17 cellular contexts compared by ENCODE assay signal in the genomic region with DNA sequence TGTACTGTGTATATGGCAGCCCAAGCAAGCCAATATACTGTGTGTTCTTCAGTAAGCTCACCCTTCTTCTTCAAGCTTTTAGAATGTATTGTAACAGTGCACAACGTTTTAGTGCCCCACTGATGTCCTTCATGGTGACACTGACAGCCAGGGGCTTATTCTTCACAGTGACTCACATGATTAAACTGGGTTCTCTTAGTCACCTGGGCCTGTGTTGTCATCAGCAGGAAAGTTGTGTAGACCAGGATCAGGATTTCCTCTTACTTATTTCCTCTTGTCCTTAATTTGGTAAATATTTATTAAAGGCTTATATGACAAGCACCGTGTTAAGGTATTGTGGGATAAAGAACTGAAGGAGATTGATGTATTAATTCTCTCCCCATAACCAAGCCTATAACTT.
DNase-seq lines count a peak whose midpoint lies in the region; ATAC-seq lines count a peak whose summit lies in the region.
"Had no signal": no experiment of that assay in that cellular context is flagged by ENCODE, and none has a peak within 500 bp of the region (broad histone marks: within the 10 kb centered on the region; RNA-seq: fewer than 3 reads in every experiment).

No MANE protein-coding gene starts in this region.

- no peak overlapping the region for H3K27ac Mint-ChIP-seq in activated T-cell treated with anti-CD3 and anti-CD28 coated beads, Interleukin-2, amount 50 U/mL, for 72 hours

- no peaks in the 10 kb centered on the region for H3K4me1 Mint-ChIP-seq in activated T-cell treated with anti-CD3 and anti-CD28 coated beads, Interleukin-2, amount 50 U/mL, for 72 hours (ENCODE audit: low read depth)

- ATAC-seq in esophagus mucosa (peak; percentile 65), GM21360 (IDR thresholded peaks at IDR 0.05; ENCODE audit: unreplicated experiment) (no peak)
- ATAC-seq in activated T-cell treated with anti-CD3 and anti-CD28 coated beads, Interleukin-2, amount 50 U/mL, for 72 hours (replicated peaks in 1 of 2) = no peak

- no peaks in the 10 kb centered on the region for H3K9me3 Mint-ChIP-seq in activated T-cell treated with anti-CD3 and anti-CD28 coated beads, Interleukin-2, amount 50 U/mL, for 72 hours

- peak; percentile 80 for DNase-seq in DMS53 (lab: John Stamatoyannopoulos, UW)
- peak; percentile 25 for DNase-seq in M059J (ENCODE audit: low read depth)
- DNase-seq in activated T-cell treated with anti-CD3 and anti-CD28 coated beads, Interleukin-2, amount 50 U/mL, for 72 hours = no peak
- DNase-seq in NK-92 treated with Interleukin-12 subunit alpha and Interleukin-12 subunit beta, amount 100 ng/mL, for 24 hours (lab: John Stamatoyannopoulos, UW) = no peak
- DNase-seq in activated CD4-positive, alpha-beta T cell treated with anti-CD3 and anti-CD28 coated beads, Interleukin-2, amount 50 U/mL, for 4 hours = no peak
- DNase-seq: ACHN, C1 segment of cervical spinal cord, H7, KG1, NCI-H1105, NCI-H146, NCI-H2081, NCI-H2171 treated with DMSO at 0.1 percent for 48 hours, NCI-H524 treated with DMSO at 0.1 percent for 48 hours, SJCRH30 had no signal

- H3K4me3 Mint-ChIP-seq in activated T-cell treated with anti-CD3 and anti-CD28 coated beads, Interleukin-2, amount 50 U/mL, for 72 hours = no peak overlapping the region

- peaks cover 16% of the 10 kb centered on the region for H3K27me3 Mint-ChIP-seq in activated T-cell treated with anti-CD3 and anti-CD28 coated beads, Interleukin-2, amount 50 U/mL, for 72 hours (ENCODE audit: low read depth)

- H3K36me3 Mint-ChIP-seq in activated T-cell treated with anti-CD3 and anti-CD28 coated beads, Interleukin-2, amount 50 U/mL, for 72 hours (ENCODE audit: insufficient read depth in 2 of 2) = no peaks in the 10 kb centered on the region

Comparison
In these comparisons a context has a peak if more than half of its experiments do, and no peak if none do; other contexts are left out.
1. DNase-seq: peak in DMS53 (single experiment) and M059J (single experiment); none in activated T-cell treated with anti-CD3 and anti-CD28 coated beads, Interleukin-2, amount 50 U/mL, for 72 hours (0 of 2), NK-92 treated with Interleukin-12 subunit alpha and Interleukin-12 subunit beta, amount 100 ng/mL, for 24 hours (single experiment) and activated CD4-positive, alpha-beta T cell treated with anti-CD3 and anti-CD28 coated beads, Interleukin-2, amount 50 U/mL, for 4 hours (0 of 2).